Comparison of ENCODE assay signal across 20 cellular contexts in the genomic region with DNA sequence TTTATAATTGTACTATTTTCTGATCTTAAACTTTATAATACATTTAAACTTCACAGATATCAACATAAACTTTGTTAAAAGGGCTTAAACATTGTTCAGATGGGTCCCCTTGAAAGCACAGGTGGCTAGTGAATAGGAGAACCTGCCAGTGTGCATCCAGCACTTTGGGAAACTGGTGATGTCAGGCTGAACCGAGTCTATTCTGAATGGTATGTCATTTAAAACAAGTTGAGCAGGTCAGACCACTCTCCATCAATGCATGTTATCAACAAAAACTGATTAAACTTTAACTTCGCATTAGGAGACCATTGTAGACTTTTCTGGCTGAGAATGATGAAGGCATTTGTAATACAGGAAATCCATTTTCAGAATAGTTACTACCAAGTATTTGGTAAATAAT. TPM values are rescaled to one million over a fixed set of nuclear protein-coding genes. Genes with fewer than 3 reads are reported as not detected.
A peak's percentile ranks its signal among the peaks of the same experiment; 100 is the strongest.
DNase-seq lines count a peak whose midpoint lies in the region; ATAC-seq and TF ChIP-seq lines count a peak whose summit lies in the region.
"Had no signal": no experiment of that assay in that cellular context is flagged by ENCODE, and none has a peak within 500 bp of the region (broad histone marks: within the 10 kb centered on the region; RNA-seq: fewer than 3 reads in every experiment).

No MANE protein-coding gene starts in this region.

- no peak for TF ChIP-seq EP300 in sigmoid colon (IDR thresholded peaks at IDR 0.05)

- H3K4me1 ChIP-seq in foreskin keratinocyte (no peaks in the 10 kb centered on the region), testis (no peaks in the 10 kb centered on the region), sigmoid colon (no peaks in the 10 kb centered on the region)
- H3K4me1 ChIP-seq: breast epithelium, esophagus squamous epithelium, right atrium auricular region, vagina had no signal

- intact Hi-C loops in testis (cut with DNase I; ENCODE audit: low total_unique reads), result no loop called here
- intact Hi-C loops in sigmoid colon (cut with DNase I), result no loop called here

- H3K9me3 ChIP-seq in testis (no peaks in the 10 kb centered on the region), sigmoid colon (no peaks in the 10 kb centered on the region)
- H3K9me3 ChIP-seq: breast epithelium, esophagus squamous epithelium, neutrophil, right atrium auricular region, vagina had no signal

- H3K27ac ChIP-seq in foreskin keratinocyte (no peak overlapping the region), testis (no peak overlapping the region), sigmoid colon (no peak overlapping the region)
- H3K27ac ChIP-seq: breast epithelium, esophagus squamous epithelium, neutrophil, right atrium auricular region, vagina had no signal

- no peaks in the 10 kb centered on the region for H3K9me3 Mint-ChIP-seq in activated naive CD4-positive, alpha-beta T cell treated with anti-CD3 and anti-CD28 coated beads, Interleukin-2, amount 50 U/mL, for 72 hours

- DNase-seq in DMS53 treated with DMSO at 0.1 percent for 48 hours (lab: John Stamatoyannopoulos, UW; ENCODE audit: unreplicated experiment) (peak; percentile 97), NCI-H510A (lab: John Stamatoyannopoulos, UW) (peak; percentile 31), foreskin keratinocyte (no peak), renal cortical epithelial cell (ENCODE audit: low read depth) (peak; percentile 29), testis (no peak), sigmoid colon (no peak)
- DNase-seq in activated naive CD4-positive, alpha-beta T cell treated with anti-CD3 and anti-CD28 coated beads, Interleukin-2, amount 50 U/mL, for 72 hours (ENCODE audit: low spot score in 2 of 2), result no peak
- DNase-seq: CD8-positive, alpha-beta memory T cell; esophagus squamous epithelium; glutamatergic neuron; immature natural killer cell; NCI-H2107; stimulated activated naive CD8-positive, alpha-beta T cell treated with anti-CD3 and anti-CD28 coated beads, Interleukin-15, Interleukin-2, amounts not matched to agents 100 U/mL and 50 U/mL, for 24 hours had no signal

- H3K27me3 ChIP-seq in foreskin keratinocyte (no peaks in the 10 kb centered on the region), testis (no peaks in the 10 kb centered on the region), sigmoid colon (no peaks in the 10 kb centered on the region)
- H3K27me3 ChIP-seq: breast epithelium, esophagus squamous epithelium, neutrophil, right atrium auricular region, vagina had no signal

- no peak overlapping the region for H3K27ac Mint-ChIP-seq in activated naive CD4-positive, alpha-beta T cell treated with anti-CD3 and anti-CD28 coated beads, Interleukin-2, amount 50 U/mL, for 72 hours
- H3K27ac Mint-ChIP-seq: CD8-positive, alpha-beta memory T cell; immature natural killer cell had no signal

- H3K36me3 ChIP-seq in testis (ENCODE audit: low read depth, missing control alignments) (no peaks in the 10 kb centered on the region), sigmoid colon (no peaks in the 10 kb centered on the region)
- H3K36me3 ChIP-seq: breast epithelium, esophagus squamous epithelium, neutrophil, right atrium auricular region, vagina had no signal

- TF ChIP-seq POLR2A in testis (IDR thresholded peaks at IDR 0.05), result no peak
- no peak for TF ChIP-seq POLR2A in sigmoid colon (IDR thresholded peaks at IDR 0.05)

- 81 to 83% methylated on average over 2 of the region's 2 CpGs for WGBS in testis, 2 donors
- WGBS in sigmoid colon, 2 donors, result 15 to 41% methylated on average over 2 of the region's 2 CpGs

- TF ChIP-seq CTCF in foreskin keratinocyte (conservative IDR thresholded peaks at IDR 0.05) (no peak), testis (IDR thresholded peaks at IDR 0.05) (no peak), sigmoid colon (IDR thresholded peaks at IDR 0.05) (no peak)

- ATAC-seq in foreskin keratinocyte, result peak; percentile 18
- ATAC-seq in activated naive CD4-positive, alpha-beta T cell treated with anti-CD3 and anti-CD28 coated beads, Interleukin-2, amount 50 U/mL, for 72 hours, result no peak
- ATAC-seq in HG02610 (IDR thresholded peaks at IDR 0.05; ENCODE audit: unreplicated experiment), result no peak
- ATAC-seq: GM12878; stimulated activated naive CD8-positive, alpha-beta T cell treated with anti-CD3 and anti-CD28 coated beads, Interleukin-15, Interleukin-2, amounts not matched to agents 100 U/mL and 50 U/mL, for 24 hours had no signal

- no peak overlapping the region for H3K4me3 ChIP-seq in testis
- H3K4me3 ChIP-seq in sigmoid colon, result no peak overlapping the region
- H3K4me3 ChIP-seq: breast epithelium, esophagus squamous epithelium, GM12878, right atrium auricular region, vagina had no signal

- no peaks in the 10 kb centered on the region for H3K36me3 Mint-ChIP-seq in activated naive CD4-positive, alpha-beta T cell treated with anti-CD3 and anti-CD28 coated beads, Interleukin-2, amount 50 U/mL, for 72 hours
- H3K36me3 Mint-ChIP-seq: CD8-positive, alpha-beta memory T cell; immature natural killer cell had no signal

RNA-seq across cellular contexts. Expression of a gene that starts 50.1 kb away (rescaled TPM):
- total RNA-seq in foreskin keratinocyte (0.07 and 0.10 TPM in 2 replicates), renal cortical epithelial cell (2.4 and 3.6 TPM in 2 replicates), testis (1 to 10 TPM; 4.4 to 5.5 TPM), sigmoid colon (1 to 10 TPM; 2.1 to 8.2 (median 7.1) TPM)
- polyA plus RNA-seq in foreskin keratinocyte (0.01 TPM in 2 replicates), testis (ENCODE audit: insufficient read depth, low read depth, low replicate concordance) (0.80 TPM), sigmoid colon (under 1 TPM; under 0.01 to 0.16 (median under 0.01) TPM)
- total RNA-seq in activated naive CD4-positive, alpha-beta T cell treated with anti-CD3 and anti-CD28 coated beads, Interleukin-2, amount 50 U/mL, for 72 hours, result not detected
- total RNA-seq: CD8-positive, alpha-beta memory T cell had no signal
- polyA plus RNA-seq: AG04450; CD8-positive, alpha-beta memory T cell; immature natural killer cell had no signal

Comparison
In these comparisons a context has a peak if more than half of its experiments do, and no peak if none do; other contexts are left out.
1. DNase-seq: peak in DMS53 treated with DMSO at 0.1 percent for 48 hours (single experiment), NCI-H510A (single experiment) and renal cortical epithelial cell (single experiment); none in foreskin keratinocyte (0 of 2), testis (single experiment), activated naive CD4-positive, alpha-beta T cell treated with anti-CD3 and anti-CD28 coated beads, Interleukin-2, amount 50 U/mL, for 72 hours (0 of 2) and sigmoid colon (single experiment).